ENCODE assay signal across 1 cellular context in genomic region chr6:152033765-152034164, GRCh38.
TF ChIP-seq lines count a peak whose summit lies in the region.

No MANE protein-coding gene starts in this region.

TF ChIP-seq in HEK293, 187 proteins besides CTCF, POLR2A, EP300 and RAD21 (continued from another document):
- 0 out of 2 replicates have a peak, but pooled peaks have one; percentile 54 for TF ChIP-seq ZNF280D (tag by site-specific recombination; IDR thresholded peaks at IDR 0.05)
